1 cellular context compared by ENCODE assay signal in genomic region chr3:47865192-47865591, GRCh38.
TF ChIP-seq lines count a peak whose summit lies in the region.

No MANE protein-coding gene starts in this region.

TF ChIP-seq in GM23338, 12 proteins besides CTCF, POLR2A, EP300 and RAD21 (continued from another document):
- TF ChIP-seq ZNF462 (CRISPR knock-in tag; IDR thresholded peaks at IDR 0.05) (no peak), CREB1 (CRISPR knock-in tag; IDR thresholded peaks at IDR 0.05; ENCODE audit: low read depth) (no peak)
